ENCODE assay signal across 8 cellular contexts in the genomic region with DNA sequence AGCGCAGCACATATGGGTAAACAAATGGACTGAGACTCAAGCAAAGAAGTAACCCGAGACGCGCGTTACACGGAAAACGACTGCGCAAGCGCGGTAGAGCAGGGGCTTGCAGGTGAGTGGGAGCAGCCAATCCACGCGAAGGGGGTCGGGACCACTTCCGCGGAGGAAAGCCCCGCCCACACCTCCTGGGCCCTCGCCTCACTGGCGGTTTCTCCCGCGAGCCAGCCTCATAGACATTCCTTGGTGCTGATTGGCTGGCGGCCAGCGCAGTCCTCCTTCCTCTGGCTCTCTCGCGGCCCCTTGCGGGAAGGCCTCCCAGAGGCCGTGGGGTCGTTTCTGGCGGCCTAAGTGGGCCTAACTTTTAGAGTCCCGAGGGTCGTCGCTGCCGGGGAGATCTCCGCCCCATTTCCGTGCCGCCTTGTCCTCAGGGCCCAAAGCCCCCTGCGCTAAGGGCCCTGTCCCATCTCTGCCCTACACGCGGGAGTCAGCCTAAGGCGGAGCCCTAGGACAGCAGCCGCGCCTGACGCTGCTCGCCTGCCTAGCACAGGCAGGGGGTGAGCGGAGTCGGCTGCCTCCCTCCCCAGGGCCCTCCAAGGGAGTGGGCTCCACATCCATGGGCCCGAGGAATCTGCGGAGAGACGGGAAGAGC. TPM values are rescaled to one million over a fixed set of nuclear protein-coding genes. Genes with fewer than 3 reads are reported as not detected.
A peak's percentile ranks its signal among the peaks of the same experiment; 100 is the strongest.
DNase-seq lines count a peak whose midpoint lies in the region; ATAC-seq lines count a peak whose summit lies in the region.

No MANE protein-coding gene starts in this region.

- ATAC-seq in GM19023 (IDR thresholded peaks at IDR 0.05; ENCODE audit: unreplicated experiment) (peak; percentile 97), HG03342 (IDR thresholded peaks at IDR 0.05; ENCODE audit: unreplicated experiment) (peak; percentile 96)

- peaks cover 19% of the 10 kb centered on the region for H3K4me1 ChIP-seq in mononuclear cell (ENCODE audit: insufficient read depth, low read length)

- no peaks in the 10 kb centered on the region for H3K9me3 ChIP-seq in mononuclear cell (ENCODE audit: low read depth, low read length)

- H3K27me3 ChIP-seq in mononuclear cell (ENCODE audit: insufficient read depth, low read length), result no peaks in the 10 kb centered on the region

- H3K27ac ChIP-seq in epithelial cell of prostate, result peak overlapping the region; percentile 52

- H3K4me3 ChIP-seq in mononuclear cell (ENCODE audit: low read length), result peak overlapping the region; percentile 75

- DNase-seq in AG08395 (ENCODE audit: low spot score) (peak; percentile 83), NCI-H69 (lab: John Stamatoyannopoulos, UW) (peak; percentile 96), activated T-cell treated with anti-CD3 and anti-CD28 coated beads for 4 hours (peak; percentile 94), epithelial cell of prostate (ENCODE audit: low read depth, low spot score) (peak; percentile 73)
- peak; percentile 84 to 97 for DNase-seq in stimulated activated CD8-positive, alpha-beta memory T cell treated with anti-CD3 and anti-CD28 coated beads, Interleukin-2, amount 100 ng/mL, for 1 hour (ENCODE audit: low read depth in 2 of 2)

RNA-seq across cellular contexts. Expression of a gene that starts 9.1 kb away (rescaled TPM):
- not detected for total RNA-seq in mononuclear cell

RNA-seq across cellular contexts. Expression of a gene that starts 46.7 kb away (rescaled TPM):
- 118 TPM for total RNA-seq in mononuclear cell

Comparison
In these comparisons a context has a peak if more than half of its experiments do, and no peak if none do; other contexts are left out.
1. Peak in every context shown above with its lines: DNase-seq, ATAC-seq, H3K4me3 ChIP-seq and H3K27ac ChIP-seq.